ENCODE assay signal across 34 cellular contexts in the genomic region with DNA sequence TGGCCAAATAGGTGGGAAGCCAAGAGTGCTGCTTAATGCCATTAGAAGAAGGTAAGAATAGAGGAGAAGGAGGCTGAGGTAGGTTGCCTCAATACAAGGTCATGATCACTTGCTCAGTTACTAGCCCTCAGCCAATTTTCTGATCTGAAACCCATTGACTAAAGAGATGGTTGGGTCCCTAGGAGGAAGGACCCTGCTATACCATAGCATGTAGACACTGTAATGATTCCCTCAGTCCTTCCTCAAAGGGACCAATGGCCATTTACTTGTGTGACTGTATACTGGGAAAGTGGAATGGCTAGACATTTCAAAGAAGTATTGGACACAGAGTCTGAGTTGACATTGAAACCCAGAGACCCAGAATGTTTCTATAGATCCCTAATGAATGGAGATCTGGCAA.
"Had no signal": no experiment of that assay in that cellular context is flagged by ENCODE, and none has a peak within 500 bp of the region (broad histone marks: within the 10 kb centered on the region; RNA-seq: fewer than 3 reads in every experiment).

No MANE protein-coding gene starts in this region.

- H3K27ac ChIP-seq: KMS-11 had no signal

- H3K4me3 ChIP-seq: MG63 had no signal

- H3K27me3 ChIP-seq: MG63 had no signal

- DNase-seq: Karpas-422, Kasumi-1, KG1, MG63, MM.1S, MV-4-11, NCI-H1048, NCI-H1092, NCI-H1092 treated with DMSO at 0.1 percent for 48 hours, NCI-H1105, NCI-H1105 treated with DMSO at 0.1 percent for 48 hours, NCI-H1417, NCI-H1417 treated with DMSO at 0.1 percent for 48 hours, NCI-H1436, NCI-H1436 treated with DMSO at 0.1 percent for 48 hours, NCI-H146, NCI-H1694, NCI-H1694 treated with DMSO at 0.1 percent for 48 hours, NCI-H187, NCI-H187 treated with DMSO at 0.1 percent for 48 hours, NCI-H1930, NCI-H2029, NCI-H2029 treated with DMSO at 0.1 percent for 48 hours, NCI-H2081, NCI-H2081 treated with DMSO at 0.1 percent for 48 hours, NCI-H2107, NCI-H2171 treated with DMSO at 0.1 percent for 48 hours, NCI-H2227 treated with DMSO at 0.1 percent for 48 hours, NCI-H226, NCI-H345, NCI-H446, NCI-H446 treated with DMSO at 0.1 percent for 48 hours, NCI-H510A had no signal

- H3K4me2 ChIP-seq: KMS-11 had no signal

- H3K36me3 ChIP-seq: MG63 had no signal

- H3K9me3 ChIP-seq: MG63 had no signal
